Comparison of ENCODE assay signal across 1 cellular context in genomic region chr13:27449936-27450828, GRCh38.
A peak's percentile ranks its signal among the peaks of the same experiment; 100 is the strongest.
TF ChIP-seq lines count a peak whose summit lies in the region.

Gene MTIF3, minus strand, starts transcription at chr13:27450564. Its CDS starts 10,116 bp downstream, at chr13:27440448.

TF ChIP-seq in HEK293, 187 proteins besides CTCF, POLR2A, EP300 and RAD21 (continued from another document and continues in another):
- TF ChIP-seq, protein P1, sequence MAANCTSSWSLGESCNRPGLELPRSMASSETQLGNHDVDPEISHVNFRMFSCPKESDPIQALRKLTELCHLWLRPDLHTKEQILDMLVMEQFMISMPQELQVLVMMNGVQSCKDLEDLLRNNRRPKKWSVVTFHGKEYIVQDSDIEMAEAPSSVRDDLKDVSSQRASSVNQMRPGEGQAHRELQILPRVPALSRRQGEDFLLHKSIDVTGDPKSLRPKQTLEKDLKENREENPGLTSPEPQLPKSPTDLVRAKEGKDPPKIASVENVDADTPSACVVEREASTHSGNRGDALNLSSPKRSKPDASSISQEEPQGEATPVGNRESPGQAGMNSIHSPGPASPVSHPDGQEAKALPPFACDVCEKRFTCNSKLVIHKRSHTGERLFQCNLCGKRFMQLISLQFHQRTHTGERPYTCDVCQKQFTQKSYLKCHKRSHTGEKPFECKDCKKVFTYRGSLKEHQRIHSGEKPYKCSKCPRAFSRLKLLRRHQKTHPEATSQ (tag by site-specific recombination; IDR thresholded peaks at IDR 0.05), result 0 out of 2 replicates have a peak, but pooled peaks have one; percentile 34
- TF ChIP-seq ZFP37 (tag by site-specific recombination; IDR thresholded peaks at IDR 0.05) (peak; percentile 87; the same call in 1 of the 2 replicates), GFI1B (tag by site-specific recombination; IDR thresholded peaks at IDR 0.05) (no peak), MEIS1 (CRISPR knock-in tag; IDR thresholded peaks at IDR 0.05; ENCODE audit: borderline replicate concordance) (no peak), ZNF423 (tag by site-specific recombination; IDR thresholded peaks at IDR 0.05) (no peak), HOXA7 (CRISPR knock-in tag; IDR thresholded peaks at IDR 0.05; ENCODE audit: borderline replicate concordance) (no peak), ZSCAN23 (tag by site-specific recombination; IDR thresholded peaks at IDR 0.05) (no peak), SP2 (tag by site-specific recombination; IDR thresholded peaks at IDR 0.05) (peak; percentile 69), KLF1 (tag by site-specific recombination; IDR thresholded peaks at IDR 0.05) (peak; percentile 35; the same call in 1 of the 2 replicates), ZNF548 (tag by site-specific recombination; IDR thresholded peaks at IDR 0.05) (no peak), ZNF138 (tag by site-specific recombination; IDR thresholded peaks at IDR 0.05; ENCODE audit: borderline replicate concordance) (no peak), ZNF2 (tag by site-specific recombination; IDR thresholded peaks at IDR 0.05) (0 out of 2 replicates have a peak, but pooled peaks have one; percentile 20), ZNF529 (tag by site-specific recombination; IDR thresholded peaks at IDR 0.05; ENCODE audit: insufficient replicate concordance) (no peak), ZNF777 (tag by site-specific recombination; IDR thresholded peaks at IDR 0.05; ENCODE audit: borderline replicate concordance) (no peak), ZSCAN4 (tag by site-specific recombination; IDR thresholded peaks at IDR 0.05) (no peak), GLIS1 (tag by site-specific recombination; IDR thresholded peaks at IDR 0.05) (no peak), ZNF830 (tag by site-specific recombination; IDR thresholded peaks at IDR 0.05; ENCODE audit: low read depth) (no peak), ZNF155 (tag by site-specific recombination; IDR thresholded peaks at IDR 0.05) (no peak), BCL11B (tag by site-specific recombination; IDR thresholded peaks at IDR 0.05; ENCODE audit: low read depth) (no peak), ZNF704 (tag by site-specific recombination; IDR thresholded peaks at IDR 0.05) (no peak), ZNF544 (tag by site-specific recombination; IDR thresholded peaks at IDR 0.05) (no peak), ZNF302 (tag by site-specific recombination; IDR thresholded peaks at IDR 0.05; ENCODE audit: low read depth) (no peak), GLIS2 (tag by site-specific recombination; IDR thresholded peaks at IDR 0.05) (peak; percentile 62; the same call in 1 of the 2 replicates), ZNF768 (tag by site-specific recombination; IDR thresholded peaks at IDR 0.05) (no peak), ZNF600 (tag by site-specific recombination; IDR thresholded peaks at IDR 0.05) (peak; percentile 95), TSHZ1 (tag by site-specific recombination; IDR thresholded peaks at IDR 0.05; ENCODE audit: borderline replicate concordance) (no peak), ZNF660 (tag by site-specific recombination; IDR thresholded peaks at IDR 0.05) (peak; percentile 79), YY1 (tag by site-specific recombination; IDR thresholded peaks at IDR 0.05) (peak; percentile 52; the same call in 1 of the 2 replicates), ZNF19 (tag by site-specific recombination; IDR thresholded peaks at IDR 0.05; ENCODE audit: low read depth) (no peak), ZNF10 (tag by site-specific recombination; IDR thresholded peaks at IDR 0.05) (no peak), ZNF501 (tag by site-specific recombination; IDR thresholded peaks at IDR 0.05) (0 out of 2 replicates have a peak, but pooled peaks have one; percentile 31), REST (tag by site-specific recombination; IDR thresholded peaks at IDR 0.05) (no peak), ZNF521 (tag by site-specific recombination; IDR thresholded peaks at IDR 0.05) (no peak), ZNF184 (tag by site-specific recombination; IDR thresholded peaks at IDR 0.05) (no peak), ZNF202 (tag by site-specific recombination; IDR thresholded peaks at IDR 0.05; ENCODE audit: borderline replicate concordance) (no peak), YY2 (tag by site-specific recombination; IDR thresholded peaks at IDR 0.05) (0 out of 2 replicates have a peak, but pooled peaks have one; percentile 18), ZBTB17 (tag by site-specific recombination; IDR thresholded peaks at IDR 0.05) (peak; percentile 65), ZNF311 (tag by site-specific recombination; IDR thresholded peaks at IDR 0.05; ENCODE audit: borderline replicate concordance) (no peak), ZNF624 (tag by site-specific recombination; IDR thresholded peaks at IDR 0.05) (no peak), ZNF48 (tag by site-specific recombination; IDR thresholded peaks at IDR 0.05) (no peak), ZNF623 (tag by site-specific recombination; IDR thresholded peaks at IDR 0.05) (no peak), ZNF785 (tag by site-specific recombination; IDR thresholded peaks at IDR 0.05) (no peak), ZNF133 (tag by site-specific recombination; IDR thresholded peaks at IDR 0.05) (no peak), ZNF514 (tag by site-specific recombination; IDR thresholded peaks at IDR 0.05) (no peak), HOXC10 (CRISPR knock-in tag; IDR thresholded peaks at IDR 0.05) (no peak), FEZF1 (tag by site-specific recombination; IDR thresholded peaks at IDR 0.05) (peak; percentile 4; the same call in 1 of the 2 replicates), REPIN1 (tag by site-specific recombination; IDR thresholded peaks at IDR 0.05; ENCODE audit: low read depth) (no peak), ZNF664 (tag by site-specific recombination; IDR thresholded peaks at IDR 0.05) (no peak), ZNF280C (tag by site-specific recombination; IDR thresholded peaks at IDR 0.05) (no peak)
- TF ChIP-seq, protein P2, sequence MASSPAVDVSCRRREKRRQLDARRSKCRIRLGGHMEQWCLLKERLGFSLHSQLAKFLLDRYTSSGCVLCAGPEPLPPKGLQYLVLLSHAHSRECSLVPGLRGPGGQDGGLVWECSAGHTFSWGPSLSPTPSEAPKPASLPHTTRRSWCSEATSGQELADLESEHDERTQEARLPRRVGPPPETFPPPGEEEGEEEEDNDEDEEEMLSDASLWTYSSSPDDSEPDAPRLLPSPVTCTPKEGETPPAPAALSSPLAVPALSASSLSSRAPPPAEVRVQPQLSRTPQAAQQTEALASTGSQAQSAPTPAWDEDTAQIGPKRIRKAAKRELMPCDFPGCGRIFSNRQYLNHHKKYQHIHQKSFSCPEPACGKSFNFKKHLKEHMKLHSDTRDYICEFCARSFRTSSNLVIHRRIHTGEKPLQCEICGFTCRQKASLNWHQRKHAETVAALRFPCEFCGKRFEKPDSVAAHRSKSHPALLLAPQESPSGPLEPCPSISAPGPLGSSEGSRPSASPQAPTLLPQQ (tag by site-specific recombination; IDR thresholded peaks at IDR 0.05), result no peak; the same call in 1 of the 2 replicates
- TF ChIP-seq, protein P3, sequence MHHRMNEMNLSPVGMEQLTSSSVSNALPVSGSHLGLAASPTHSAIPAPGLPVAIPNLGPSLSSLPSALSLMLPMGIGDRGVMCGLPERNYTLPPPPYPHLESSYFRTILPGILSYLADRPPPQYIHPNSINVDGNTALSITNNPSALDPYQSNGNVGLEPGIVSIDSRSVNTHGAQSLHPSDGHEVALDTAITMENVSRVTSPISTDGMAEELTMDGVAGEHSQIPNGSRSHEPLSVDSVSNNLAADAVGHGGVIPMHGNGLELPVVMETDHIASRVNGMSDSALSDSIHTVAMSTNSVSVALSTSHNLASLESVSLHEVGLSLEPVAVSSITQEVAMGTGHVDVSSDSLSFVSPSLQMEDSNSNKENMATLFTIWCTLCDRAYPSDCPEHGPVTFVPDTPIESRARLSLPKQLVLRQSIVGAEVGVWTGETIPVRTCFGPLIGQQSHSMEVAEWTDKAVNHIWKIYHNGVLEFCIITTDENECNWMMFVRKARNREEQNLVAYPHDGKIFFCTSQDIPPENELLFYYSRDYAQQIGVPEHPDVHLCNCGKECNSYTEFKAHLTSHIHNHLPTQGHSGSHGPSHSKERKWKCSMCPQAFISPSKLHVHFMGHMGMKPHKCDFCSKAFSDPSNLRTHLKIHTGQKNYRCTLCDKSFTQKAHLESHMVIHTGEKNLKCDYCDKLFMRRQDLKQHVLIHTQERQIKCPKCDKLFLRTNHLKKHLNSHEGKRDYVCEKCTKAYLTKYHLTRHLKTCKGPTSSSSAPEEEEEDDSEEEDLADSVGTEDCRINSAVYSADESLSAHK (tag by site-specific recombination; IDR thresholded peaks at IDR 0.05), result no peak
